Comparison of ENCODE assay signal across 8 cellular contexts in genomic region chr5:171387970-171388815, GRCh38. TPM values are rescaled to one million over a fixed set of nuclear protein-coding genes. Genes with fewer than 3 reads are reported as not detected.
DNase-seq lines count a peak whose midpoint lies in the region; ATAC-seq and TF ChIP-seq lines count a peak whose summit lies in the region.

No MANE protein-coding gene starts in this region.

- peak overlapping the region; percentile 95 for H3K4me2 ChIP-seq in neural progenitor cell

- DNase-seq in COLO829 (ENCODE audit: low spot score) (peak; percentile 33), HT-29 (ENCODE audit: low spot score) (peak; percentile 78), RWPE2 (ENCODE audit: low spot score) (peak; percentile 90), fibroblast of villous mesenchyme (ENCODE audit: low read depth) (peak; percentile 79), neural progenitor cell (ENCODE audit: low spot score) (peak; percentile 81)
- peak; percentile 94 for DNase-seq in activated effector memory CD4-positive, alpha-beta T cell treated with anti-CD3 and anti-CD28 coated beads, Interleukin-2, amount 50 U/mL, for 16 hours

- H3K4me1 Mint-ChIP-seq in neural progenitor cell: peaks cover 32% of the 10 kb centered on the region

- H3K9me3 ChIP-seq in RWPE2 (ENCODE audit: severe bottlenecking) (no peaks in the 10 kb centered on the region), neural progenitor cell (ENCODE audit: low read depth) (no peaks in the 10 kb centered on the region), stomach smooth muscle (ENCODE audit: control insufficient read depth in 2 of 2, low read length in 2 of 2) (no peaks in the 10 kb centered on the region)

- H3K27ac ChIP-seq in RWPE2 (ENCODE audit: poor library complexity, severe bottlenecking): peak overlapping the region; percentile 86
- H3K27ac ChIP-seq in neural progenitor cell: peak overlapping the region; percentile 87
- H3K27ac ChIP-seq in stomach smooth muscle (ENCODE audit: low read length): peak overlapping the region; percentile 92

- H3K9me3 Mint-ChIP-seq in neural progenitor cell: no peaks in the 10 kb centered on the region

- TF ChIP-seq CTCF in RWPE2 (IDR thresholded peaks at IDR 0.05; ENCODE audit: poor library complexity, severe bottlenecking) (no peak), fibroblast of villous mesenchyme (IDR thresholded peaks at IDR 0.05; ENCODE audit: insufficient read depth, low read depth, low read length) (no peak), neural progenitor cell (IDR thresholded peaks at IDR 0.05) (no peak)

- peak overlapping the region; percentile 99 for H3K4me3 Mint-ChIP-seq in neural progenitor cell

- H3F3A ChIP-seq in neural progenitor cell (ENCODE audit: low read depth): peaks cover 6% of the 10 kb centered on the region

- peaks cover 26% of the 10 kb centered on the region for H3K36me3 Mint-ChIP-seq in neural progenitor cell

- H3K36me3 ChIP-seq in RWPE2 (ENCODE audit: low read depth) (peaks cover 51% of the 10 kb centered on the region), neural progenitor cell (peaks cover 10% of the 10 kb centered on the region), stomach smooth muscle (ENCODE audit: control insufficient read depth in 2 of 2, insufficient read depth in 2 of 2, low read length in 2 of 2) (peaks cover 8 to 14% of the 10 kb centered on the region in 2 donors)

- H3K4me1 ChIP-seq in RWPE2 (ENCODE audit: insufficient read depth, poor library complexity, severe bottlenecking): peaks cover 27% of the 10 kb centered on the region
- peaks cover 22% of the 10 kb centered on the region for H3K4me1 ChIP-seq in neural progenitor cell
- H3K4me1 ChIP-seq in stomach smooth muscle (ENCODE audit: control insufficient read depth, insufficient read depth, low read length): peaks cover 13% of the 10 kb centered on the region

- H4K20me1 ChIP-seq in neural progenitor cell (ENCODE audit: low read depth): peaks cover 54% of the 10 kb centered on the region

- H3K79me2 ChIP-seq in neural progenitor cell (ENCODE audit: low read depth): peaks cover 65% of the 10 kb centered on the region

- H3K27me3 Mint-ChIP-seq in neural progenitor cell (ENCODE audit: insufficient read depth, low read depth): peaks cover 6% of the 10 kb centered on the region

- no peaks in the 10 kb centered on the region for H3K27me3 ChIP-seq in RWPE2 (ENCODE audit: insufficient read depth, poor library complexity, severe bottlenecking)
- no peaks in the 10 kb centered on the region for H3K27me3 ChIP-seq in neural progenitor cell
- no peaks in the 10 kb centered on the region for H3K27me3 ChIP-seq in stomach smooth muscle (ENCODE audit: control insufficient read depth in 1 of 2, insufficient read depth in 2 of 2, low read length in 2 of 2)

- ATAC-seq in GM19463 (IDR thresholded peaks at IDR 0.05; ENCODE audit: unreplicated experiment) (peak; percentile 32), RWPE2 (ENCODE audit: low read depth) (peak; percentile 49)

- H3K27ac Mint-ChIP-seq in neural progenitor cell: peak overlapping the region; percentile 100

- peak overlapping the region; percentile 94 for H3K9ac ChIP-seq in neural progenitor cell
- H3K9ac ChIP-seq in stomach smooth muscle (ENCODE audit: low read length in 2 of 2): peak overlapping the region; percentile 84 to 98

- H2AFZ ChIP-seq in neural progenitor cell (replicated peaks): no peak overlapping the region

- H3K4me3 ChIP-seq in RWPE2 (ENCODE audit: severe bottlenecking) (peak overlapping the region; percentile 69), fibroblast of villous mesenchyme (ENCODE audit: low read depth, low read length) (peak overlapping the region; percentile 94), neural progenitor cell (peak overlapping the region; percentile 77), stomach smooth muscle (ENCODE audit: low read length in 2 of 2) (peak overlapping the region; percentile 68 to 94)

RNA-seq across cellular contexts. Expression of gene NPM1, which starts 0.5 kb away (rescaled TPM):
- 896 and 936 TPM in 2 replicates for total RNA-seq in HT-29 (2014; rRNA removed; shearing (Covaris generic))
- total RNA-seq in fibroblast of villous mesenchyme: 926 and 1,000 TPM in 2 replicates
- 2,155 and 3,685 TPM in 2 replicates for total RNA-seq in neural progenitor cell (ENCODE audit: low replicate concordance)

RNA-seq across cellular contexts. Expression of gene FGF18, which starts 31.3 kb away (rescaled TPM):
- total RNA-seq in HT-29 (2014; rRNA removed; shearing (Covaris generic)): 0.37 and 0.58 TPM in 2 replicates
- total RNA-seq in fibroblast of villous mesenchyme: under 0.01 TPM in 1 of 2 replicates, not detected in the other
- total RNA-seq in neural progenitor cell (ENCODE audit: low replicate concordance): 0.06 and 0.22 TPM in 2 replicates

Comparison
In these comparisons a context has a peak if more than half of its experiments do, and no peak if none do; other contexts are left out.
1. Peak in every context shown above with its lines: DNase-seq, ATAC-seq, H3K4me3 ChIP-seq and H3K27ac ChIP-seq.
2. DNase-seq: peak in every context shown above with its lines; median percentile 94 in activated effector memory CD4-positive, alpha-beta T cell treated with anti-CD3 and anti-CD28 coated beads, Interleukin-2, amount 50 U/mL, for 16 hours; 90 in RWPE2; 81 in neural progenitor cell; 79 in fibroblast of villous mesenchyme; 78 in HT-29; 33 in COLO829.